Comparison of ENCODE assay signal across 12 cellular contexts in genomic region chr1:25990702-25991395, GRCh38. TPM values are rescaled to one million over a fixed set of nuclear protein-coding genes. Genes with fewer than 3 reads are reported as not detected.
A peak's percentile ranks its signal among the peaks of the same experiment; 100 is the strongest.
DNase-seq lines count a peak whose midpoint lies in the region; ATAC-seq, FAIRE-seq and TF ChIP-seq lines count a peak whose summit lies in the region.
"Had no signal": no experiment of that assay in that cellular context is flagged by ENCODE, and none has a peak within 500 bp of the region (broad histone marks: within the 10 kb centered on the region; RNA-seq: fewer than 3 reads in every experiment).

No MANE protein-coding gene starts in this region.

- H3K4me2 ChIP-seq in GM12878 (ENCODE audit: control insufficient read depth, insufficient read depth) = peak overlapping the region; percentile 10; the same call in 1 of the 2 replicates

- DNase-seq in GDM1 (lab: John Stamatoyannopoulos, UW) (peak; percentile 27), GM12878 (ENCODE audit: low read depth, low spot score) (no peak), adrenal gland (no peak), D721Med (ENCODE audit: insufficient read length, low spot score) (no peak), NCI-H1436 (lab: John Stamatoyannopoulos, UW) (no peak), GM19240 (ENCODE audit: insufficient read length, low spot score) (no peak)
- DNase-seq in activated CD4-positive, alpha-beta T cell treated with anti-CD3 and anti-CD28 coated beads for 36 hours = peak; percentile 69
- DNase-seq in stimulated activated CD4-positive, alpha-beta T cell treated with anti-CD3 and anti-CD28 coated beads, Interleukin-1b, Interleukin-23, amount 100 ng/mL, for 48 hours = peak; percentile 39
- DNase-seq: Calu3, pancreas had no signal

- H3K27ac ChIP-seq in GM12878 (ENCODE audit: control insufficient read depth, insufficient read depth) = no peak overlapping the region
- H3K27ac ChIP-seq in adrenal gland = no peak overlapping the region
- H3K27ac ChIP-seq: pancreas, SJSA1, tibial nerve had no signal

- peak; percentile 87 for ATAC-seq in activated CD4-positive, alpha-beta T cell treated with anti-CD3 and anti-CD28 coated beads for 36 hours
- no peak for ATAC-seq in GM12878
- ATAC-seq: pancreas had no signal

- 0 out of 2 replicates have a peak overlapping the region, but pooled peaks have one; percentile 21 for H2AFZ ChIP-seq in GM12878 (ENCODE audit: control insufficient read depth, low read depth, low read length)

- TF ChIP-seq EP300 in GM12878 (IDR thresholded peaks at IDR 0.05; ENCODE audit: borderline replicate concordance in 1 of 2, control insufficient read depth in 1 of 2, low read depth in 2 of 2, low read length in 2 of 2) = no peak

- CTCF ChIA-PET in activated CD4-positive, alpha-beta T cell treated with anti-CD3 and anti-CD28 coated beads for 36 hours (lab: Charles Lee) = interaction anchor here (0.7 to 5.2 kb wide), 8 partner anchors 9 to 143 kb away, joined by 3 to 41 read pairs (median 5); no protein-coding TSS in a partner anchor
- CTCF ChIA-PET in GM12878 (lab: Yijun Ruan, JAX) = interaction anchor here (0.6 to 1.6 kb wide), 3 partner anchors 9 to 95 kb away, joined by 3 to 6 read pairs (median 4); no protein-coding TSS in a partner anchor

- TF ChIP-seq RAD21 in GM12878 (IDR thresholded peaks at IDR 0.05; ENCODE audit: insufficient read depth, low read depth, low read length) = no peak

- SMC1A ChIA-PET in GM12878 (lab: Charles Lee; ENCODE audit: uncharacterized antibody, unreplicated experiment) = interaction anchor here (1.2 to 1.5 kb wide), 4 partner anchors 10 to 95 kb away, joined by 3 to 6 read pairs (median 4); no protein-coding TSS in a partner anchor

- H3K4me3 ChIP-seq in GM12878 = no peak overlapping the region
- H3K4me3 ChIP-seq in adrenal gland = no peak overlapping the region
- H3K4me3 ChIP-seq: pancreas, SJSA1, tibial nerve had no signal

- H3K9ac ChIP-seq in GM12878 (ENCODE audit: control insufficient read depth, insufficient read depth, low read length) = no peak overlapping the region

- H3K4me1 ChIP-seq in GM12878 (ENCODE audit: control insufficient read depth, insufficient read depth, low read length) = no peaks in the 10 kb centered on the region
- H3K4me1 ChIP-seq in adrenal gland (replicated peaks in 1 of 2) = peaks cover 0 to 7% of the 10 kb centered on the region in 2 donors
- H3K4me1 ChIP-seq: pancreas, SJSA1 had no signal

- TF ChIP-seq CTCF in GM12878 (IDR thresholded peaks at IDR 0.05 in 2 of 3, conservative IDR thresholded peaks at IDR 0.05 in 1 of 3; ENCODE audit: control insufficient read depth in 2 of 3, extremely low read depth in 1 of 3, insufficient read depth in 1 of 3, low read depth in 3 of 3, low read length in 3 of 3) (no peak), adrenal gland (IDR thresholded peaks at IDR 0.05) (no peak), D721Med (IDR thresholded peaks at IDR 0.05; ENCODE audit: insufficient read depth, missing control alignments) (no peak)

- RAD21 ChIA-PET in GM12878 (lab: Charles Lee; ENCODE audit: unreplicated experiment) = no interaction called here

- H3K9me3 ChIP-seq in GM12878 (replicated peaks; ENCODE audit: control insufficient read depth, insufficient read depth, low read length) (no peaks in the 10 kb centered on the region), adrenal gland (replicated peaks in 1 of 3) (no peaks in the 10 kb centered on the region)
- H3K9me3 ChIP-seq: pancreas, SJSA1, tibial nerve had no signal

- TF ChIP-seq POLR2A in GM12878 (IDR thresholded peaks at IDR 0.05; ENCODE audit: low read depth, low read length) = no peak
- TF ChIP-seq POLR2A in adrenal gland (IDR thresholded peaks at IDR 0.05) = no peak

- POLR2A ChIA-PET in activated CD4-positive, alpha-beta T cell treated with anti-CD3 and anti-CD28 coated beads for 36 hours (lab: Charles Lee) = interaction anchor here (0.6 to 1.3 kb wide), 3 partner anchors 8 to 422 kb away, joined by 3 to 4 read pairs (median 4); no protein-coding TSS in a partner anchor
- POLR2A ChIA-PET in GM12878 (lab: Charles Lee) = no interaction called here

- H3K27me3 Mint-ChIP-seq in activated CD4-positive, alpha-beta T cell treated with anti-CD3 and anti-CD28 coated beads for 36 hours = no peaks in the 10 kb centered on the region

- intact Hi-C loops in activated CD4-positive, alpha-beta T cell treated with anti-CD3 and anti-CD28 coated beads for 36 hours (cut with DNase I, micrococcal nuclease) = loop anchor here in 1 of 2 experiments (10.0 kb wide), 1 partner anchor 746 kb away; the partner anchor contains the start of gene RSRP1
- intact Hi-C loops in GM12878 (cut with micrococcal nuclease; ENCODE audit: unreplicated experiment) = no loop called here
- intact Hi-C loops in adrenal gland (cut with DNase I) = loop anchor here in 1 of 2 donors (10.0 kb wide), 1 partner anchor 166 kb away; no protein-coding TSS in a partner anchor

- WGBS in GM12878 (ENCODE audit: insufficient coverage, insufficient replicate concordance, low lambda C conversion rate, missing lambda C conversion rate) = 83% methylated on average over 15 of the region's 15 CpGs
- 72 to 81% (median 73%) methylated on average over 15 of the region's 15 CpGs for WGBS in adrenal gland, 4 donors

- H3K36me3 ChIP-seq in GM12878 (ENCODE audit: control insufficient read depth in 2 of 2, insufficient read depth in 2 of 2, low read length in 1 of 2) (peaks cover 0 to 6% of the 10 kb centered on the region in 2 experiments; a peak in 2 of 4 replicates), adrenal gland (replicated peaks in 1 of 2) (peaks cover 0 to 10% of the 10 kb centered on the region in 2 donors)

- no peaks in the 10 kb centered on the region for H3K9me3 Mint-ChIP-seq in activated CD4-positive, alpha-beta T cell treated with anti-CD3 and anti-CD28 coated beads for 36 hours (ENCODE audit: low read depth)

- peak overlapping the region; percentile 92 for H3K27ac Mint-ChIP-seq in activated CD4-positive, alpha-beta T cell treated with anti-CD3 and anti-CD28 coated beads for 36 hours

- in situ Hi-C loops in GM12878 (cut with MboI) = no loop called here

- BruUV-seq in GM12878 (replicated peaks; lab: Mats Ljungman, UMichigan) = no TSS peak

- no peaks in the 10 kb centered on the region for H3K27me3 ChIP-seq in GM12878 (replicated peaks in 1 of 2; ENCODE audit: control insufficient read depth in 2 of 2, insufficient read depth in 2 of 2, low read length in 1 of 2)
- H3K27me3 ChIP-seq in adrenal gland = no peaks in the 10 kb centered on the region
- H3K27me3 ChIP-seq: pancreas, SJSA1, tibial nerve had no signal

- H3K4me3 Mint-ChIP-seq in activated CD4-positive, alpha-beta T cell treated with anti-CD3 and anti-CD28 coated beads for 36 hours = peak overlapping the region; percentile 73

- H3K79me2 ChIP-seq in GM12878 (ENCODE audit: control insufficient read depth, insufficient read depth, low read length) = no peaks in the 10 kb centered on the region

- no peaks in the 10 kb centered on the region for H4K20me1 ChIP-seq in GM12878 (ENCODE audit: control insufficient read depth, insufficient read depth)

- FAIRE-seq in GM12878 (lab: Jason Lieb, UNC) = no peak
- no peak for FAIRE-seq in D721Med (lab: Jason Lieb, UNC)
- FAIRE-seq: pancreas had no signal

- peaks cover 17% of the 10 kb centered on the region for H3K36me3 Mint-ChIP-seq in activated CD4-positive, alpha-beta T cell treated with anti-CD3 and anti-CD28 coated beads for 36 hours (ENCODE audit: low read depth)

- peaks cover 59% of the 10 kb centered on the region for H3K4me1 Mint-ChIP-seq in activated CD4-positive, alpha-beta T cell treated with anti-CD3 and anti-CD28 coated beads for 36 hours

RNA-seq across cellular contexts. Expression of gene PAFAH2, which starts 7.0 kb away (rescaled TPM):
- total RNA-seq in activated CD4-positive, alpha-beta T cell treated with anti-CD3 and anti-CD28 coated beads for 36 hours = 1 to 10 TPM; 6.6 to 7.9 TPM
- 6.9 and 7.0 TPM in 2 replicates for total RNA-seq in GM12878 (2013; cell fraction: nucleolus; rRNA removed)
- total RNA-seq in GM12878 (2014; rRNA removed) (4.9 and 5.2 TPM in 2 replicates), GM12878 (2014; rRNA removed; fragmentation: Illumina TruSeq; extraction: Trizol) (5.9 and 6.8 TPM in 2 replicates), GM12878 (2021) (5.0 and 6.6 TPM in 2 replicates), adrenal gland (10 to 100 TPM in 7 of 8 donors, 1 to 10 TPM in 1; 6.6 to 18.3 (median 14.7) TPM)
- 2.3 TPM for polyA plus RNA-seq in GM12878 (2011; ENCODE audit: low read depth)
- polyA plus RNA-seq in GM12878 (2011; rRNA removed) (9.5 and 9.6 TPM in 2 replicates), GM12878 (2014; fragmentation: Illumina TruSeq; extraction: Trizol) (5.3 and 6.5 TPM in 2 replicates), GM12878 (2014; fragmentation: Nextera tagmentation; extraction: Ambion mirVana) (1 to 10 TPM; 3.0 to 4.0 TPM), GM12878 (2014; rRNA removed) (6.9 and 7.0 TPM in 2 replicates), GM12878 (2016; fragmentation: Nextera tagmentation; extraction: Ambion mirVana) (1 to 10 TPM; 6.5 to 7.7 TPM), adrenal gland (10 to 100 TPM in 1 of 3 donors, 1 to 10 TPM in 2; 8.3 to 12.3 (median 8.4) TPM)
- polyA plus RNA-seq in GM12878 (2011; cell fraction: cytosol; rRNA removed) = 7.4 and 7.8 TPM in 2 replicates
- polyA plus RNA-seq in GM12878 (2011; cell fraction: nucleus; rRNA removed) = 4.0 and 5.2 TPM in 2 replicates
- polyA plus RNA-seq in GM12878 (2012) = 2.6 and 4.6 TPM in 2 replicates
- polyA minus RNA-seq in GM12878 (2011; rRNA and poly(A)+ RNA removed) = 7.3 and 7.5 TPM in 2 replicates
- polyA minus RNA-seq in GM12878 (2011; cell fraction: cytosol; rRNA and poly(A)+ RNA removed) = 2.4 and 2.9 TPM in 2 replicates
- 2.3 and 3.9 TPM in 2 replicates for polyA minus RNA-seq in GM12878 (2011; cell fraction: nucleus; rRNA and poly(A)+ RNA removed)

RNA-seq across cellular contexts. Expression of gene EXTL1, which starts 30.7 kb away (rescaled TPM):
- not detected for total RNA-seq in activated CD4-positive, alpha-beta T cell treated with anti-CD3 and anti-CD28 coated beads for 36 hours
- total RNA-seq in GM12878 (2013; cell fraction: nucleolus; rRNA removed) = not detected in 2 replicates
- total RNA-seq in GM12878 (2014; rRNA removed) = not detected in 2 replicates
- not detected in 2 replicates for total RNA-seq in GM12878 (2014; rRNA removed; fragmentation: Illumina TruSeq; extraction: Trizol)
- total RNA-seq in GM12878 (2021) = not detected in 2 replicates
- not detected for polyA plus RNA-seq in GM12878 (2011; ENCODE audit: low read depth)
- not detected in 2 replicates for polyA plus RNA-seq in GM12878 (2011; rRNA removed)
- not detected in 2 replicates for polyA plus RNA-seq in GM12878 (2011; cell fraction: cytosol; rRNA removed)
- not detected in 2 replicates for polyA plus RNA-seq in GM12878 (2011; cell fraction: nucleus; rRNA removed)
- not detected in 2 replicates for polyA plus RNA-seq in GM12878 (2012)
- not detected in 2 replicates for polyA plus RNA-seq in GM12878 (2014; fragmentation: Illumina TruSeq; extraction: Trizol)
- not detected for polyA plus RNA-seq in GM12878 (2014; fragmentation: Nextera tagmentation; extraction: Ambion mirVana)
- polyA plus RNA-seq in GM12878 (2014; rRNA removed) = not detected in 2 replicates
- not detected for polyA plus RNA-seq in GM12878 (2016; fragmentation: Nextera tagmentation; extraction: Ambion mirVana)
- polyA minus RNA-seq in GM12878 (2011; rRNA and poly(A)+ RNA removed) = not detected in 2 replicates
- polyA minus RNA-seq in GM12878 (2011; cell fraction: cytosol; rRNA and poly(A)+ RNA removed) = not detected in 2 replicates
- not detected in 2 replicates for polyA minus RNA-seq in GM12878 (2011; cell fraction: nucleus; rRNA and poly(A)+ RNA removed)
- 1 to 10 TPM in 7 of 8 donors, under 1 TPM in 1; 0.56 to 6.5 (median 2.1) TPM for total RNA-seq in adrenal gland
- polyA plus RNA-seq in adrenal gland = 1 to 10 TPM in 2 of 3 donors, under 1 TPM in 1; 0.31 to 4.2 (median 1.1) TPM
- total RNA-seq: Calu3 had no signal

RNA-seq across cellular contexts. Expression of gene SLC30A2, which starts 55.1 kb away (rescaled TPM):
- total RNA-seq in activated CD4-positive, alpha-beta T cell treated with anti-CD3 and anti-CD28 coated beads for 36 hours = not detected
- not detected in 2 replicates for total RNA-seq in GM12878 (2013; cell fraction: nucleolus; rRNA removed)
- total RNA-seq in GM12878 (2014; rRNA removed) (not detected in 2 replicates), GM12878 (2014; rRNA removed; fragmentation: Illumina TruSeq; extraction: Trizol) (not detected in 2 replicates), GM12878 (2021) (0.13 TPM in 1 of 2 replicates, not detected in the other), adrenal gland (1 to 10 TPM in 5 of 8 donors, under 1 TPM in 3; 0.28 to 4.8 (median 1.4) TPM)
- not detected for polyA plus RNA-seq in GM12878 (2011; ENCODE audit: low read depth)
- polyA plus RNA-seq in GM12878 (2011; rRNA removed) (not detected in 2 replicates), GM12878 (2014; fragmentation: Illumina TruSeq; extraction: Trizol) (not detected in 2 replicates), GM12878 (2014; fragmentation: Nextera tagmentation; extraction: Ambion mirVana) (not detected), GM12878 (2014; rRNA removed) (not detected in 2 replicates), GM12878 (2016; fragmentation: Nextera tagmentation; extraction: Ambion mirVana) (not detected), adrenal gland (under 1 TPM; 0.15 to 0.32 (median 0.27) TPM)
- not detected in 2 replicates for polyA plus RNA-seq in GM12878 (2011; cell fraction: cytosol; rRNA removed)
- not detected in 2 replicates for polyA plus RNA-seq in GM12878 (2011; cell fraction: nucleus; rRNA removed)
- polyA plus RNA-seq in GM12878 (2012) = not detected in 2 replicates
- not detected in 2 replicates for polyA minus RNA-seq in GM12878 (2011; rRNA and poly(A)+ RNA removed)
- polyA minus RNA-seq in GM12878 (2011; cell fraction: cytosol; rRNA and poly(A)+ RNA removed) = not detected in 2 replicates
- polyA minus RNA-seq in GM12878 (2011; cell fraction: nucleus; rRNA and poly(A)+ RNA removed) = not detected in 2 replicates
- total RNA-seq: Calu3, SJSA1, tibial nerve had no signal

Comparison
In these comparisons a context has a peak if more than half of its experiments do, and no peak if none do; other contexts are left out.
1. DNase-seq: peak in GDM1 (single experiment), activated CD4-positive, alpha-beta T cell treated with anti-CD3 and anti-CD28 coated beads for 36 hours (single experiment) and stimulated activated CD4-positive, alpha-beta T cell treated with anti-CD3 and anti-CD28 coated beads, Interleukin-1b, Interleukin-23, amount 100 ng/mL, for 48 hours (single experiment); none in GM12878 (single experiment), adrenal gland (0 of 7), D721Med (single experiment), NCI-H1436 (single experiment) and GM19240 (single experiment).